In genomic region chr10:92418221-92418620, GRCh38 we compare ENCODE assay signal across 27 cellular contexts.
"Had no signal": no experiment of that assay in that cellular context is flagged by ENCODE, and none has a peak within 500 bp of the region (broad histone marks: within the 10 kb centered on the region; RNA-seq: fewer than 3 reads in every experiment).

No MANE protein-coding gene starts in this region.

- H3K4me3 Mint-ChIP-seq: stimulated activated effector memory CD8-positive, alpha-beta T cell treated with anti-CD3 and anti-CD28 coated beads, Interleukin-12 subunit alpha, Interleukin-12 subunit beta, amount 100 ng/mL, for 72 hours; stimulated activated memory B cell treated with anti-CD40 and anti-IgM and Interleukin-4, amounts not matched to agents 10 μg/mL and 1 μg/mL and 100 μg/mL, for 72 hours; stimulated activated naive B cell treated with anti-CD40 and anti-IgM and Interleukin-4, amounts not matched to agents 10 μg/mL and 1 μg/mL and 100 μg/mL, for 72 hours; stimulated activated naive CD8-positive, alpha-beta T cell treated with anti-CD3 and anti-CD28 coated beads, Interleukin-15, amount 100 ng/mL, for 72 hours; stimulated activated naive CD8-positive, alpha-beta T cell treated with anti-CD3 and anti-CD28 coated beads, Interleukin-15, Interleukin-2, amounts not matched to agents 100 ng/mL and 50 ng/mL, for 24 hours had no signal

- H3K4me3 ChIP-seq: stomach, suprapubic skin, testis, thoracic aorta, thyroid gland, tibial artery, tibial nerve, transverse colon, upper lobe of left lung, upper lobe of right lung, uterus, vagina had no signal

- H3K9me3 ChIP-seq: suprapubic skin, testis, thoracic aorta, thyroid gland, tibial artery, transverse colon, upper lobe of left lung, upper lobe of right lung, uterus, vagina had no signal

- H3K27me3 ChIP-seq: testis, thyroid gland, upper lobe of left lung, uterus, vagina had no signal

- FAIRE-seq: urothelium cell line had no signal

- H3K36me3 ChIP-seq: stomach, suprapubic skin, thoracic aorta, thyroid gland, tibial artery, tibial nerve, transverse colon, upper lobe of left lung, upper lobe of right lung, uterus, vagina had no signal

- H3K27ac ChIP-seq: stomach, suprapubic skin, testis, thoracic aorta, thyroid gland, tibial artery, tibial nerve, transverse colon, upper lobe of left lung, upper lobe of right lung, uterus, vagina had no signal

- H3K27ac Mint-ChIP-seq: stimulated activated effector memory CD8-positive, alpha-beta T cell treated with anti-CD3 and anti-CD28 coated beads, Interleukin-12 subunit alpha, Interleukin-12 subunit beta, amount 100 ng/mL, for 72 hours; stimulated activated memory B cell treated with anti-CD40 and anti-IgM and Interleukin-4, amounts not matched to agents 10 μg/mL and 1 μg/mL and 100 μg/mL, for 72 hours; stimulated activated naive B cell treated with anti-CD40 and anti-IgM and Interleukin-4, amounts not matched to agents 10 μg/mL and 1 μg/mL and 100 μg/mL, for 72 hours; stimulated activated naive CD8-positive, alpha-beta T cell treated with anti-CD3 and anti-CD28 coated beads, Interleukin-15, amount 100 ng/mL, for 72 hours; stimulated activated naive CD8-positive, alpha-beta T cell treated with anti-CD3 and anti-CD28 coated beads, Interleukin-15, Interleukin-2, amounts not matched to agents 100 ng/mL and 50 ng/mL, for 24 hours had no signal

- DNase-seq: stimulated activated CD4-positive, alpha-beta T cell treated with anti-CD3 and anti-CD28 coated beads, Interleukin-2, amount 100 ng/mL, for 48 hours; stimulated activated CD4-positive, alpha-beta T cell treated with anti-CD3 and anti-CD28 coated beads, Interleukin-4, amount 100 ng/mL, for 1 hour; stimulated activated CD4-positive, alpha-beta T cell treated with anti-CD3 and anti-CD28 coated beads, Interleukin-4, amount 100 ng/mL, for 24 hours; stimulated activated CD4-positive, alpha-beta T cell treated with anti-CD3 and anti-CD28 coated beads, Interleukin-4, amount 100 ng/mL, for 4 hours; stimulated activated CD8-positive, alpha-beta memory T cell treated with anti-CD3 and anti-CD28 coated beads, Interleukin-4, amount 100 ng/mL, for 48 hours; stimulated activated naive B cell treated with anti-CD40 and anti-IgM and Interleukin-4, amounts not matched to agents 10 μg/mL and 1 μg/mL and 100 μg/mL, for 72 hours; stimulated activated naive CD4-positive, alpha-beta T cell; stimulated activated naive CD4-positive, alpha-beta T cell treated with Interleukin-2 at 50 U/mL for 16 hours; stimulated activated naive CD8-positive, alpha-beta T cell treated with anti-CD3 and anti-CD28 coated beads, Interleukin-15, amount 100 ng/mL, for 72 hours; stimulated activated naive CD8-positive, alpha-beta T cell treated with anti-CD3 and anti-CD28 coated beads, Interleukin-15, Interleukin-2, amounts not matched to agents 100 U/mL and 50 U/mL, for 24 hours; stomach; substantia nigra; testis; thyroid gland; tibial artery; transverse colon; upper lobe of left lung; upper lobe of right lung; uterus had no signal

- H3K4me1 ChIP-seq: testis, uterus had no signal

- H3K36me3 Mint-ChIP-seq: stimulated activated effector memory CD8-positive, alpha-beta T cell treated with anti-CD3 and anti-CD28 coated beads, Interleukin-12 subunit alpha, Interleukin-12 subunit beta, amount 100 ng/mL, for 72 hours; stimulated activated naive B cell treated with anti-CD40 and anti-IgM and Interleukin-4, amounts not matched to agents 10 μg/mL and 1 μg/mL and 100 μg/mL, for 72 hours had no signal
